ENCODE assay signal across 9 cellular contexts in the genomic region with DNA sequence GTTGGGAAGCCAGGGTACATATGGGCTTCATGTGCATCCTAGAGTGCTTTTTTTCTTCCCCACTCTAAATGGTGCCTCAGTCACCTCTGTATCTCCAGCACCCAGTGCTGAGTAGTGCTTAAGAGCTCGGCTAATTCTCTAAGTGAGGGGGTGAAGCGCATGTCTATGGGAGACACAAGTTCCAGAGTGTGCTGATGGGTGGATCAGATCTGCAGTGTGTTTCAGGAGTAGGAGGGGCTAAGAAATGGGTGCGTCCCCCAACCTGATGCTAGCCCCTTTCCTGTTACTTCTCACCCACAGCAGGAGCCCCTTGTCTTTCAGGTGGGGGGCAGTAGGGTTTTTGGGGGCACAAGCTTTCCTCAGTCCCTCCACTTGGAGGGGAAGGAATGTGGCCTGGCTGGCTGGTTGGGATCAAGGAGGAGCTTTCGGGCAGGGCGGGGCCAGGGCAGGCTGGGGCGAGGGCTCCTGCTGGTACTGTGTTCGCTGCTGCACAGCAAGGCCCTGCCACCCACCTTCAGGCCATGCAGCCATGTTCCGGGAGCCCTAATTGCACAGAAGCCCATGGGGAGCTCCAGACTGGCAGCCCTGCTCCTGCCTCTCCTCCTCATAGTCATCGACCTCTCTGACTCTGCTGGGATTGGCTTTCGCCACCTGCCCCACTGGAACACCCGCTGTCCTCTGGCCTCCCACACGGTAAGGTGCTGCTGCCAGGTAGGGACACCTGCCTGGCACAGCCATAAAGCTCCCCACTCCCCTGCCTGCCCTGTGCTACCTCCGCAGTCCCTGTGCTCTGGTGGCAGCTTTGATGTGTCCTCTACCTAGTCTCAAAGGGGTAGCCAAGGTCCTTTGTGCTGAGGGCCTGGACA. TPM values are rescaled to one million over a fixed set of nuclear protein-coding genes. Genes with fewer than 3 reads are reported as not detected.
DNase-seq lines count a peak whose midpoint lies in the region; ATAC-seq and TF ChIP-seq lines count a peak whose summit lies in the region.
"Had no signal": no experiment of that assay in that cellular context is flagged by ENCODE, and none has a peak within 500 bp of the region (broad histone marks: within the 10 kb centered on the region; RNA-seq: fewer than 3 reads in every experiment).

IL17RE (plus strand) TSS at position 477 of the 866 bp plus-strand sequence; CDS start at position 562, 85 bp downstream.

- H3K9me3 ChIP-seq in thoracic aorta (no peaks in the 10 kb centered on the region), testis (no peaks in the 10 kb centered on the region)

- H3K27ac ChIP-seq in thoracic aorta = peak within 1 kb of the TSS; percentile 73 to 76
- H3K27ac ChIP-seq in testis = no peak within 1 kb of the TSS

- H3K4me1 Mint-ChIP-seq in activated CD4-positive, alpha-beta T cell treated with anti-CD3 and anti-CD28 coated beads, Interleukin-2, amount 10 ng/mL, durations not matched to agents 24 days and 14 days = peaks cover 30% of the 10 kb centered on the region
- H3K4me1 Mint-ChIP-seq in activated naive CD8-positive, alpha-beta T cell treated with anti-CD3 and anti-CD28 coated beads, Interleukin-2, amount 50 U/mL, for 24 hours = peaks cover 40% of the 10 kb centered on the region

- H3K27ac Mint-ChIP-seq in activated CD4-positive, alpha-beta T cell treated with anti-CD3 and anti-CD28 coated beads, Interleukin-2, amount 10 ng/mL, durations not matched to agents 24 days and 14 days = peak within 1 kb of the TSS; percentile 80
- peak within 1 kb of the TSS; percentile 78 for H3K27ac Mint-ChIP-seq in activated naive CD8-positive, alpha-beta T cell treated with anti-CD3 and anti-CD28 coated beads, Interleukin-2, amount 50 U/mL, for 24 hours

- intact Hi-C loops in activated CD4-positive, alpha-beta T cell treated with anti-CD3 and anti-CD28 coated beads, Interleukin-2, amount 10 ng/mL, durations not matched to agents 24 days and 14 days (cut with micrococcal nuclease) = loop anchor here (1.0 to 2.0 kb wide), 2 partner anchors 12 to 14 kb away; partner anchors contain the start of genes IL17RC and JAGN1
- intact Hi-C loops in testis (cut with DNase I; ENCODE audit: low total_unique reads) = no loop called here

- no peak for TF ChIP-seq CTCF in thoracic aorta (IDR thresholded peaks at IDR 0.05)
- no peak for TF ChIP-seq CTCF in testis (IDR thresholded peaks at IDR 0.05)

- no peaks in the 10 kb centered on the region for H3K9me3 Mint-ChIP-seq in activated CD4-positive, alpha-beta T cell treated with anti-CD3 and anti-CD28 coated beads, Interleukin-2, amount 10 ng/mL, durations not matched to agents 24 days and 14 days
- H3K9me3 Mint-ChIP-seq in activated naive CD8-positive, alpha-beta T cell treated with anti-CD3 and anti-CD28 coated beads, Interleukin-2, amount 50 U/mL, for 24 hours = no peaks in the 10 kb centered on the region

- ATAC-seq in activated naive CD8-positive, alpha-beta T cell treated with anti-CD3 and anti-CD28 coated beads, Interleukin-2, amount 50 U/mL, for 24 hours = peak; percentile 73
- no peak for ATAC-seq in thoracic aorta (ENCODE audit: insufficient number of reproducible peaks, low FRiP score, low read depth)
- ATAC-seq in GM21786 (IDR thresholded peaks at IDR 0.05; ENCODE audit: unreplicated experiment) = no peak

- H3K4me3 ChIP-seq in thoracic aorta (peak within 1 kb of the TSS; percentile 67), testis (no peak within 1 kb of the TSS)

- H3K36me3 Mint-ChIP-seq in activated CD4-positive, alpha-beta T cell treated with anti-CD3 and anti-CD28 coated beads, Interleukin-2, amount 10 ng/mL, durations not matched to agents 24 days and 14 days (ENCODE audit: low read depth) = no peaks in the 10 kb centered on the region
- H3K36me3 Mint-ChIP-seq in activated naive CD8-positive, alpha-beta T cell treated with anti-CD3 and anti-CD28 coated beads, Interleukin-2, amount 50 U/mL, for 24 hours (ENCODE audit: low read depth) = no peaks in the 10 kb centered on the region

- peaks cover 5 to 33% of the 10 kb centered on the region in 2 donors for H3K4me1 ChIP-seq in thoracic aorta (ENCODE audit: control insufficient read depth in 1 of 2, low read depth in 2 of 2)
- peaks cover 4% of the 10 kb centered on the region for H3K4me1 ChIP-seq in testis

- no peak for TF ChIP-seq POLR2A in testis (IDR thresholded peaks at IDR 0.05)

- DNase-seq in activated CD4-positive, alpha-beta T cell treated with anti-CD3 and anti-CD28 coated beads, Interleukin-2, amount 10 ng/mL, durations not matched to agents 24 days and 14 days = no peak
- DNase-seq in activated CD4-positive, alpha-beta T cell treated with anti-CD3 and anti-CD28 coated beads for 4 hours = no peak
- DNase-seq in activated naive CD8-positive, alpha-beta T cell treated with anti-CD3 and anti-CD28 coated beads, Interleukin-2, amount 50 U/mL, for 24 hours = peak; percentile 22
- DNase-seq in left kidney (ENCODE audit: low read depth, low spot score) (peak; percentile 24), thoracic aorta (ENCODE audit: low spot score) (no peak), testis (no peak), SIG-M5 (lab: John Stamatoyannopoulos, UW) (no peak)
- DNase-seq: DMS 273 treated with DMSO at 0.1 percent for 48 hours had no signal

- H3K27me3 ChIP-seq in thoracic aorta (replicated peaks; ENCODE audit: insufficient read depth) (no peaks in the 10 kb centered on the region), testis (no peaks in the 10 kb centered on the region)

- 65 to 66% methylated on average over 7 to 13 of the region's 13 CpGs for WGBS in testis, 2 donors

- no peaks in the 10 kb centered on the region for H3K27me3 Mint-ChIP-seq in activated CD4-positive, alpha-beta T cell treated with anti-CD3 and anti-CD28 coated beads, Interleukin-2, amount 10 ng/mL, durations not matched to agents 24 days and 14 days
- H3K27me3 Mint-ChIP-seq in activated naive CD8-positive, alpha-beta T cell treated with anti-CD3 and anti-CD28 coated beads, Interleukin-2, amount 50 U/mL, for 24 hours = no peaks in the 10 kb centered on the region

- H3K36me3 ChIP-seq in thoracic aorta (no peaks in the 10 kb centered on the region), testis (ENCODE audit: low read depth, missing control alignments) (no peaks in the 10 kb centered on the region)

- peak within 1 kb of the TSS; percentile 71 for H3K4me3 Mint-ChIP-seq in activated CD4-positive, alpha-beta T cell treated with anti-CD3 and anti-CD28 coated beads, Interleukin-2, amount 10 ng/mL, durations not matched to agents 24 days and 14 days
- H3K4me3 Mint-ChIP-seq in activated naive CD8-positive, alpha-beta T cell treated with anti-CD3 and anti-CD28 coated beads, Interleukin-2, amount 50 U/mL, for 24 hours = peak within 1 kb of the TSS; percentile 65

RNA-seq across cellular contexts. Expression of gene IL17RE, which starts in this region (rescaled TPM):
- 1.1 TPM in 2 replicates for total RNA-seq in activated CD4-positive, alpha-beta T cell treated with anti-CD3 and anti-CD28 coated beads, Interleukin-2, amount 10 ng/mL, durations not matched to agents 24 days and 14 days
- total RNA-seq in thoracic aorta = 10 to 100 TPM in 1 of 2 donors, 1 to 10 TPM in 1; 5.7 to 11.9 TPM
- total RNA-seq in testis = under 1 TPM; 0.43 to 0.79 TPM
- polyA plus RNA-seq in testis (ENCODE audit: insufficient read depth, low read depth, low replicate concordance) = 1.8 TPM

Comparison
In these comparisons a context has a peak if more than half of its experiments do, and no peak if none do; other contexts are left out.
1. DNase-seq: peak in activated naive CD8-positive, alpha-beta T cell treated with anti-CD3 and anti-CD28 coated beads, Interleukin-2, amount 50 U/mL, for 24 hours (single experiment) and left kidney (single experiment); none in activated CD4-positive, alpha-beta T cell treated with anti-CD3 and anti-CD28 coated beads, Interleukin-2, amount 10 ng/mL, durations not matched to agents 24 days and 14 days (single experiment), activated CD4-positive, alpha-beta T cell treated with anti-CD3 and anti-CD28 coated beads for 4 hours (0 of 2), thoracic aorta (single experiment), testis (single experiment) and SIG-M5 (single experiment).
2. H3K27ac ChIP-seq: peak in thoracic aorta (2 of 2); none in testis (0 of 2).